14 cellular contexts compared by ENCODE assay signal in genomic region chr2:120817136-120817955, GRCh38.
DNase-seq lines count a peak whose midpoint lies in the region; ATAC-seq, FAIRE-seq and TF ChIP-seq lines count a peak whose summit lies in the region.
"Had no signal": no experiment of that assay in that cellular context is flagged by ENCODE, and none has a peak within 500 bp of the region (broad histone marks: within the 10 kb centered on the region; RNA-seq: fewer than 3 reads in every experiment).

No MANE protein-coding gene starts in this region.

- no peak overlapping the region for H2BK12ac ChIP-seq in H1 (ENCODE audit: low read depth, low read length)

- no peak overlapping the region for H2BK20ac ChIP-seq in H1 (ENCODE audit: low read length)

- H3K27ac ChIP-seq in H1 (ENCODE audit: low read depth, low read length) (no peak overlapping the region), muscle layer of colon (ENCODE audit: low read depth, low read length) (peak overlapping the region; percentile 48), transverse colon (peak overlapping the region; percentile 49 to 74 (median 62)), Karpas-422 (ENCODE audit: low read length) (no peak overlapping the region)
- H3K27ac ChIP-seq: BLaER1 treated with 17β-estradiol and CSF1 and Interleukin-3, amounts not matched to agents 10 nM and 100 nM had no signal

- peaks cover 0 to 17% (median 11%) of the 10 kb centered on the region in 4 experiments; a peak in 6 of 7 replicates for H3K4me1 ChIP-seq in H1 (replicated peaks in 1 of 4; ENCODE audit: control insufficient read depth in 3 of 4, insufficient read depth in 4 of 4, low read length in 3 of 4)
- H3K4me1 ChIP-seq in muscle layer of colon (ENCODE audit: insufficient read depth, low read length) = peaks cover 43% of the 10 kb centered on the region
- peaks cover 0 to 25% (median 9%) of the 10 kb centered on the region in 4 donors for H3K4me1 ChIP-seq in transverse colon
- H3K4me1 ChIP-seq in Karpas-422 (ENCODE audit: low read length) = no peaks in the 10 kb centered on the region
- H3K4me1 ChIP-seq: HAP-1 had no signal

- TF ChIP-seq POLR2A in H1 (IDR thresholded peaks at IDR 0.05; ENCODE audit: control extremely low read depth in 1 of 2, low read depth in 2 of 2, low read length in 2 of 2) = no peak
- TF ChIP-seq POLR2A in transverse colon (IDR thresholded peaks at IDR 0.05) = no peak

- TF ChIP-seq CTCF in HFFc6 (IDR thresholded peaks at IDR 0.05) (no peak), H1 (IDR thresholded peaks at IDR 0.05; ENCODE audit: control extremely low read depth in 1 of 3, insufficient read depth in 1 of 3, low read depth in 1 of 3, low read length in 3 of 3) (no peak), transverse colon (IDR thresholded peaks at IDR 0.05) (no peak), WTC11 (IDR thresholded peaks at IDR 0.05) (no peak)

- H3K18ac ChIP-seq in H1 (ENCODE audit: extremely low read depth, low read length) = no peak overlapping the region; the same call in 1 of the 2 replicates

- 91% methylated on average over 22 of the region's 25 CpGs; no CpG with 5 or more reads in 1 of the 2 experiments for WGBS in H1 (ENCODE audit: extremely low coverage in 1 of 2, insufficient coverage in 1 of 2, insufficient read length in 1 of 2, insufficient replicate concordance in 2 of 2, low coverage in 1 of 2, low lambda C conversion rate in 2 of 2, missing lambda C conversion rate in 1 of 2), 2 experiments
- WGBS in transverse colon (ENCODE audit: low coverage in 1 of 2), 2 donors = 83 to 86% methylated on average over 7 to 23 of the region's 25 CpGs

- H2AK5ac ChIP-seq in H1 (ENCODE audit: low read depth, low read length) = no peak overlapping the region

- peaks cover 0 to 7% (median 0%) of the 10 kb centered on the region in 4 experiments; a peak in 2 of 8 replicates for H3K36me3 ChIP-seq in H1 (ENCODE audit: control insufficient read depth in 2 of 4, insufficient read depth in 4 of 4, low read length in 3 of 4)
- H3K36me3 ChIP-seq in muscle layer of colon (ENCODE audit: insufficient read depth, low read length) = no peaks in the 10 kb centered on the region
- H3K36me3 ChIP-seq in transverse colon = no peaks in the 10 kb centered on the region
- no peaks in the 10 kb centered on the region for H3K36me3 ChIP-seq in Karpas-422 (ENCODE audit: insufficient read depth, low read length)
- H3K36me3 ChIP-seq: BLaER1 treated with 17β-estradiol and CSF1 and Interleukin-3, amounts not matched to agents 10 nM and 100 nM; HAP-1 had no signal

- H3K9me3 Mint-ChIP-seq in HFFc6 = no peaks in the 10 kb centered on the region
- H3K9me3 Mint-ChIP-seq in WTC11 = no peaks in the 10 kb centered on the region

- TF ChIP-seq EP300 in H1 (IDR thresholded peaks at IDR 0.05; ENCODE audit: borderline replicate concordance in 1 of 2, low read depth in 2 of 2, low read length in 2 of 2) (no peak), transverse colon (IDR thresholded peaks at IDR 0.05; ENCODE audit: low read depth) (no peak)

- no peaks in the 10 kb centered on the region for H3K23me2 ChIP-seq in H1 (ENCODE audit: low read depth, low read length)

- CTCF ChIA-PET in H1 (lab: Charles Lee; ENCODE audit: partially characterized antibody) = interaction anchor here (0.5 to 2.9 kb wide), 9 partner anchors 16 to 278 kb away, joined by 3 to 11 read pairs (median 3); partner anchors contain the start of gene GLI2
- CTCF ChIA-PET in WTC11 (lab: Charles Lee) = interaction anchor here (0.9 to 1.1 kb wide), 2 partner anchors 22 to 82 kb away, joined by 3 to 5 read pairs; no protein-coding TSS in a partner anchor

- H3K4me1 Mint-ChIP-seq in HFFc6 (ENCODE audit: low read depth) (peaks cover 56% of the 10 kb centered on the region), WTC11 (peaks cover 42% of the 10 kb centered on the region)

- no peak overlapping the region for H4K8ac ChIP-seq in H1 (ENCODE audit: extremely low read depth, insufficient read depth, low read length)

- H3K4ac ChIP-seq in H1 (replicated peaks; ENCODE audit: insufficient read length, low read depth, low read length) = no peak overlapping the region

- H3K9me2 ChIP-seq in Karpas-422 (replicated peaks; ENCODE audit: insufficient read depth, low read length) = no peaks in the 10 kb centered on the region

- no peak overlapping the region for H3K14ac ChIP-seq in H1 (ENCODE audit: insufficient read length)

- no peak overlapping the region for H3K23ac ChIP-seq in H1 (ENCODE audit: insufficient read length)

- peaks cover 14% of the 10 kb centered on the region for H3K79me1 ChIP-seq in H1 (ENCODE audit: low read depth, low read length)

- H3K4me2 ChIP-seq in H1 (ENCODE audit: insufficient read depth in 1 of 2, low read depth in 2 of 2, low read length in 2 of 2) (no peak overlapping the region), Karpas-422 (ENCODE audit: low read depth, low read length, poor library complexity, severe bottlenecking) (no peak overlapping the region)
- H3K4me2 ChIP-seq: BLaER1 treated with 17β-estradiol and CSF1 and Interleukin-3, amounts not matched to agents 10 nM and 100 nM had no signal

- peaks cover 3 to 23% of the 10 kb centered on the region in 2 experiments for H4K20me1 ChIP-seq in H1 (replicated peaks in 1 of 2; ENCODE audit: control insufficient read depth in 1 of 2, insufficient read depth in 2 of 2, low read length in 2 of 2)
- no peaks in the 10 kb centered on the region for H4K20me1 ChIP-seq in Karpas-422 (ENCODE audit: insufficient read depth, low read depth, low read length)

- intact Hi-C loops in transverse colon (cut with DNase I; ENCODE audit: low total_unique reads) = no loop called here

- H3K4me3 ChIP-seq in H1 (ENCODE audit: extremely low read depth in 1 of 4, insufficient read depth in 2 of 4, low read depth in 3 of 4, low read length in 4 of 4) (no peak overlapping the region), muscle layer of colon (ENCODE audit: low read depth in 1 of 2, low read length in 2 of 2) (no peak overlapping the region), transverse colon (no peak overlapping the region), Karpas-422 (ENCODE audit: low read length) (no peak overlapping the region)
- H3K4me3 ChIP-seq: BLaER1 treated with 17β-estradiol and CSF1 and Interleukin-3, amounts not matched to agents 10 nM and 100 nM; HAP-1 had no signal

- H2AFZ ChIP-seq in H1 (ENCODE audit: low read length) (no peak overlapping the region), Karpas-422 (ENCODE audit: low read length) (no peak overlapping the region)

- no peak overlapping the region for H4K91ac ChIP-seq in H1 (replicated peaks; ENCODE audit: insufficient read length, low read length)

- H3K79me2 ChIP-seq in H1 (ENCODE audit: control insufficient read depth in 1 of 2, insufficient read depth in 2 of 2, low read length in 2 of 2) = peaks cover 0 to 17% of the 10 kb centered on the region in 2 experiments; a peak in 2 of 4 replicates
- no peaks in the 10 kb centered on the region for H3K79me2 ChIP-seq in Karpas-422 (ENCODE audit: low read length)

- H3K27me3 Mint-ChIP-seq in HFFc6 (ENCODE audit: insufficient read depth) (peaks cover 4% of the 10 kb centered on the region), WTC11 (ENCODE audit: low read depth) (no peaks in the 10 kb centered on the region)

- H3K4me3 Mint-ChIP-seq in HFFc6 (no peak overlapping the region), WTC11 (no peak overlapping the region)

- H3K27ac Mint-ChIP-seq in HFFc6 (peak overlapping the region; percentile 97), WTC11 (no peak overlapping the region)

- H3K9me3 ChIP-seq in H1 (ENCODE audit: insufficient read depth in 2 of 2, low read depth in 1 of 2, low read length in 1 of 2) (no peaks in the 10 kb centered on the region), muscle layer of colon (ENCODE audit: low read length) (no peaks in the 10 kb centered on the region), transverse colon (no peaks in the 10 kb centered on the region), Karpas-422 (ENCODE audit: low read length) (no peaks in the 10 kb centered on the region)
- H3K9me3 ChIP-seq: BLaER1 treated with 17β-estradiol and CSF1 and Interleukin-3, amounts not matched to agents 10 nM and 100 nM; HAP-1 had no signal

- in situ Hi-C loops in transverse colon (cut with MboI; ENCODE audit: low pct_ligation_motif_present in 1 of 4, low pct_unique_long_range_greater_than_20kb in 1 of 4, low sequenced_read_pairs in 3 of 4) = no loop called here

- no peak overlapping the region for H4K5ac ChIP-seq in H1 (ENCODE audit: insufficient read length, low read depth, low read length)

- peaks cover 20% of the 10 kb centered on the region; the same call in 1 of the 2 replicates for H3K36me3 Mint-ChIP-seq in HFFc6 (ENCODE audit: low read depth)
- no peaks in the 10 kb centered on the region for H3K36me3 Mint-ChIP-seq in WTC11

- POLR2A ChIA-PET in H1 (lab: Charles Lee; ENCODE audit: partially characterized antibody) = no interaction called here
- POLR2A ChIA-PET in WTC11 (lab: Charles Lee) = no interaction called here

- DNase-seq in HFFc6 (no peak), H1 (ENCODE audit: low read depth in 1 of 2, low spot score in 2 of 2) (no peak), transverse colon (no peak), WTC11 (ENCODE audit: low spot score) (no peak), Karpas-422 (no peak)
- no peak for DNase-seq in activated CD4-positive, alpha-beta T cell treated with anti-CD3 and anti-CD28 coated beads, Interleukin-2, amount 50 U/mL, for 4 hours
- DNase-seq: DMS 273 treated with DMSO at 0.1 percent for 48 hours, NCI-H1436 treated with DMSO at 0.1 percent for 48 hours, NCI-H2081 treated with DMSO at 0.1 percent for 48 hours, NCI-H524 treated with DMSO at 0.1 percent for 48 hours, RPMI8226 had no signal

- ATAC-seq in WTC11 = no peak

- FAIRE-seq in H1 (lab: Jason Lieb, UNC) = no peak

- TF ChIP-seq RAD21 in H1 (IDR thresholded peaks at IDR 0.05 in 1 of 2, conservative IDR thresholded peaks at IDR 0.05 in 1 of 2; ENCODE audit: low read depth in 2 of 2, low read length in 2 of 2) = no peak

- H2BK120ac ChIP-seq in H1 (replicated peaks; ENCODE audit: low read depth, low read length) = no peak overlapping the region

- H3K56ac ChIP-seq in H1 (replicated peaks; ENCODE audit: insufficient read length, low read depth, low read length) = no peak overlapping the region

- H3K9ac ChIP-seq in H1 (replicated peaks in 1 of 4; ENCODE audit: extremely low read depth in 1 of 4, low read depth in 3 of 4, low read length in 3 of 4) = no peak overlapping the region
- no peak overlapping the region for H3K9ac ChIP-seq in muscle layer of colon (ENCODE audit: low read length)
- H3K9ac ChIP-seq in Karpas-422 (ENCODE audit: low read length) = no peak overlapping the region
- H3K9ac ChIP-seq: BLaER1 treated with 17β-estradiol and CSF1 and Interleukin-3, amounts not matched to agents 10 nM and 100 nM had no signal

- H3K27me3 ChIP-seq in H1 (replicated peaks in 1 of 4; ENCODE audit: control insufficient read depth in 3 of 4, extremely low read depth in 1 of 4, insufficient read depth in 3 of 4, low read length in 3 of 4) (no peaks in the 10 kb centered on the region), muscle layer of colon (ENCODE audit: control insufficient read depth in 1 of 2, insufficient read depth in 2 of 2, low read length in 2 of 2) (no peaks in the 10 kb centered on the region), transverse colon (no peaks in the 10 kb centered on the region), Karpas-422 (ENCODE audit: low read length) (no peaks in the 10 kb centered on the region)
- H3K27me3 ChIP-seq: BLaER1 treated with 17β-estradiol and CSF1 and Interleukin-3, amounts not matched to agents 10 nM and 100 nM had no signal

- H2BK5ac ChIP-seq in H1 (ENCODE audit: low read depth, low read length) = 0 out of 2 replicates have a peak overlapping the region, but pooled peaks have one; percentile 16

- H2BK15ac ChIP-seq in H1 (ENCODE audit: low read length) = no peak overlapping the region; the same call in 1 of the 2 replicates

Comparison
In these comparisons a context has a peak if more than half of its experiments do, and no peak if none do; other contexts are left out.
1. H3K27ac ChIP-seq: peak in muscle layer of colon (single experiment) and transverse colon (4 of 4); none in H1 (single experiment) and Karpas-422 (single experiment).